29 cellular contexts compared by ENCODE assay signal in the genomic region with DNA sequence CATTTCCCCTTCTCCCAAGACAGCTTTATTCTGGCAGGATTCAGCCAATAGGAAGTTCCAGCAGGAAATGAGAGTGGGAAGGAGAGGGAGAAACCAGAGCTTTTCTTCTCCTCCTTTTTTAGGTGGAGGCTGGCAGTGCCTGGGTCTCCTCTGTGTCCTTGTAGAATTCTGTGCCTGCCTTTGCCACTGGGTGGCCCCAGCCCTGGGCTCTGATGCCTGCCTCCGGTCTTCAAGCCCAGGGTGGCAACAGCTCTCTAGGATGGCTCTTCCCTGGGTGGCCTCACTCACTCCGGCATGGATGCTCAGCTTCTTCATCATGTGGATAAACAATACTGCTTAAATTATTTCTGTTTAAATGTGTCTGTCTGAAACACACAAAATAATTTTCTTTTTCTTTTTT.
DNase-seq lines count a peak whose midpoint lies in the region; ATAC-seq and TF ChIP-seq lines count a peak whose summit lies in the region.
"Had no signal": no experiment of that assay in that cellular context is flagged by ENCODE, and none has a peak within 500 bp of the region (broad histone marks: within the 10 kb centered on the region; RNA-seq: fewer than 3 reads in every experiment).

No MANE protein-coding gene starts in this region.

- H3K4ac ChIP-seq in IMR-90 (ENCODE audit: low read depth, low read length) (no peak overlapping the region; the same call in 1 of the 2 replicates), mesenchymal stem cell (ENCODE audit: low read depth in 1 of 2, low read length in 2 of 2) (no peak overlapping the region)

- TF ChIP-seq CTCF in GM12873 (IDR thresholded peaks at IDR 0.05; ENCODE audit: insufficient read depth, low read depth, low read length, missing control alignments) = peak; percentile 8
- no peak for TF ChIP-seq CTCF in IMR-90 (conservative IDR thresholded peaks at IDR 0.05; ENCODE audit: low read depth, low read length)
- TF ChIP-seq CTCF in WERI-Rb-1 (IDR thresholded peaks at IDR 0.05; ENCODE audit: low read depth, low read length) = peak; percentile 18; the same call in 1 of the 2 replicates

- intact Hi-C loops in IMR-90 (cut with micrococcal nuclease) = no loop called here

- H3K79me1 ChIP-seq in IMR-90 (ENCODE audit: low read depth in 1 of 2, low read length in 2 of 2) = no peaks in the 10 kb centered on the region
- H3K79me1 ChIP-seq in mesenchymal stem cell (replicated peaks; ENCODE audit: low read length, poor library complexity, severe bottlenecking) = no peaks in the 10 kb centered on the region

- no peak overlapping the region for H2AK9ac ChIP-seq in IMR-90 (replicated peaks; ENCODE audit: low read depth, low read length, poor library complexity)

- no peak overlapping the region for H3K56ac ChIP-seq in IMR-90 (ENCODE audit: extremely low read depth, insufficient read depth, low read length)

- H3K36me3 ChIP-seq in IMR-90 (ENCODE audit: control insufficient read depth, insufficient read depth, low read length) (no peaks in the 10 kb centered on the region), WERI-Rb-1 (no peaks in the 10 kb centered on the region), mesenchymal stem cell (ENCODE audit: control insufficient read depth in 1 of 2, insufficient read depth in 2 of 2, low read depth in 1 of 2, low read length in 2 of 2) (no peaks in the 10 kb centered on the region)
- H3K36me3 ChIP-seq: left ventricle myocardium inferior, neutrophil, Peyer's patch, transverse colon had no signal

- no peak overlapping the region for H3K23ac ChIP-seq in IMR-90 (ENCODE audit: low read depth, low read length)
- H3K23ac ChIP-seq in mesenchymal stem cell (ENCODE audit: low read length in 2 of 2) = no peak overlapping the region

- H3K9me3 ChIP-seq in IMR-90 (ENCODE audit: control insufficient read depth, insufficient read depth, low read length) = no peaks in the 10 kb centered on the region
- H3K9me3 ChIP-seq in WERI-Rb-1 (ENCODE audit: severe bottlenecking) = no peaks in the 10 kb centered on the region
- H3K9me3 ChIP-seq in mesenchymal stem cell (ENCODE audit: control insufficient read depth, low read length) = no peaks in the 10 kb centered on the region
- H3K9me3 ChIP-seq: left ventricle myocardium inferior, neutrophil, Peyer's patch, transverse colon had no signal

- H3K4me3 ChIP-seq in IMR-90 (ENCODE audit: insufficient read depth, low read depth, low read length) (no peak overlapping the region), WERI-Rb-1 (ENCODE audit: low read depth, low read length) (no peak overlapping the region), mesenchymal stem cell (ENCODE audit: insufficient read depth in 1 of 2, low read depth in 1 of 2, low read length in 2 of 2) (no peak overlapping the region)
- H3K4me3 ChIP-seq: GM23248, K562, left ventricle myocardium inferior, Peyer's patch, transverse colon had no signal

- H3K9ac ChIP-seq in IMR-90 (ENCODE audit: low read depth, low read length) = no peak overlapping the region
- no peak overlapping the region for H3K9ac ChIP-seq in mesenchymal stem cell (ENCODE audit: low read length)
- H3K9ac ChIP-seq: GM23248 had no signal

- no peak overlapping the region for H3K18ac ChIP-seq in IMR-90 (ENCODE audit: low read depth, low read length)
- H3K18ac ChIP-seq in mesenchymal stem cell (ENCODE audit: low read depth in 1 of 2, low read length in 2 of 2) = peak overlapping the region in 1 of 2 experiments; percentile 57

- DNase-seq in IMR-90 = no peak
- DNase-seq in WERI-Rb-1 = no peak
- no peak for DNase-seq in mesenchymal stem cell
- no peak for DNase-seq in activated naive CD4-positive, alpha-beta T cell treated with anti-CD3 and anti-CD28 coated beads, Interleukin-2, amount 10 ng/mL, durations not matched to agents 7 days and 5 days
- no peak for DNase-seq in stimulated activated CD4-positive, alpha-beta T cell treated with anti-CD3 and anti-CD28 coated beads, Interleukin-4, amount 100 ng/mL, for 24 hours
- DNase-seq: activated CD4-positive, alpha-beta T cell treated with anti-CD3 and anti-CD28 coated beads, Interleukin-2, amount 10 ng/mL, durations not matched to agents 24 days and 14 days; activated CD8-positive, alpha-beta memory T cell treated with anti-CD3 and anti-CD28 coated beads for 24 hours; activated T-cell treated with anti-CD3 and anti-CD28 coated beads for 4 hours; amygdala; DMS79 treated with DMSO at 0.1 percent for 48 hours; glutamatergic neuron; GM23248; left ventricle myocardium inferior; NCI-H1048; NCI-H1694; NCI-H2171 treated with DMSO at 0.1 percent for 48 hours; NCI-H510A; Peyer's patch; right cardiac atrium; SHP77 treated with DMSO at 0.1 percent for 48 hours; stimulated activated CD4-positive, alpha-beta T cell treated with anti-CD3 and anti-CD28 coated beads, Interleukin-2, amount 100 ng/mL, for 48 hours; transverse colon had no signal

- POLR2A ChIA-PET in IMR-90 (lab: Charles Lee; ENCODE audit: unreplicated experiment) = interaction anchor here (0.6 kb wide), 1 partner anchor 382 kb away, joined by 3 read pairs; no protein-coding TSS in a partner anchor

- no peak overlapping the region for H3K27ac ChIP-seq in IMR-90 (ENCODE audit: insufficient read depth, low read length)
- no peak overlapping the region for H3K27ac ChIP-seq in WERI-Rb-1
- no peak overlapping the region for H3K27ac ChIP-seq in mesenchymal stem cell (ENCODE audit: low read length, poor library complexity, severe bottlenecking)
- H3K27ac ChIP-seq: GM23248, left ventricle myocardium inferior, neutrophil, Peyer's patch, transverse colon, VCaP had no signal

- H2AK5ac ChIP-seq in IMR-90 (ENCODE audit: low read depth, low read length) (no peak overlapping the region), mesenchymal stem cell (ENCODE audit: low read length, severe bottlenecking) (no peak overlapping the region)

- H3K14ac ChIP-seq in IMR-90 (replicated peaks; ENCODE audit: low read depth, low read length) (no peak overlapping the region), mesenchymal stem cell (ENCODE audit: low read length in 2 of 2) (no peak overlapping the region)

- in situ Hi-C loops in IMR-90 (cut with MboI; ENCODE audit: low sequenced_read_pairs) = no loop called here

- H3K4me3 Mint-ChIP-seq in activated naive CD4-positive, alpha-beta T cell treated with anti-CD3 and anti-CD28 coated beads, Interleukin-2, amount 10 ng/mL, durations not matched to agents 7 days and 5 days = no peak overlapping the region
- H3K4me3 Mint-ChIP-seq: activated CD4-positive, alpha-beta T cell treated with anti-CD3 and anti-CD28 coated beads, Interleukin-2, amount 10 ng/mL, durations not matched to agents 24 days and 14 days had no signal

- peak overlapping the region; percentile 23 to 70; a peak in 2 of 4 replicates for H4K8ac ChIP-seq in IMR-90 (ENCODE audit: low read depth in 2 of 2, low read length in 2 of 2)
- H4K8ac ChIP-seq in mesenchymal stem cell (ENCODE audit: low read length) = no peak overlapping the region

- H3K27me3 ChIP-seq in IMR-90 (ENCODE audit: control insufficient read depth, insufficient read depth, low read length) = no peaks in the 10 kb centered on the region
- no peaks in the 10 kb centered on the region for H3K27me3 ChIP-seq in WERI-Rb-1 (ENCODE audit: insufficient read depth, low read depth, severe bottlenecking)
- H3K27me3 ChIP-seq in mesenchymal stem cell (ENCODE audit: control insufficient read depth in 1 of 2, insufficient read depth in 1 of 2, low read length in 2 of 2) = no peaks in the 10 kb centered on the region
- H3K27me3 ChIP-seq: neutrophil, Peyer's patch, transverse colon had no signal

- no peaks in the 10 kb centered on the region for H3K9me3 Mint-ChIP-seq in activated naive CD4-positive, alpha-beta T cell treated with anti-CD3 and anti-CD28 coated beads, Interleukin-2, amount 10 ng/mL, durations not matched to agents 7 days and 5 days
- H3K9me3 Mint-ChIP-seq: activated CD4-positive, alpha-beta T cell treated with anti-CD3 and anti-CD28 coated beads, Interleukin-2, amount 10 ng/mL, durations not matched to agents 24 days and 14 days had no signal

- H3K36me3 Mint-ChIP-seq in activated naive CD4-positive, alpha-beta T cell treated with anti-CD3 and anti-CD28 coated beads, Interleukin-2, amount 10 ng/mL, durations not matched to agents 7 days and 5 days = no peaks in the 10 kb centered on the region
- H3K36me3 Mint-ChIP-seq: activated naive CD4-positive, alpha-beta T cell treated with anti-CD3 and anti-CD28 coated beads, Interleukin-2, amount 50 U/mL, for 72 hours had no signal

- H2BK5ac ChIP-seq in IMR-90 (ENCODE audit: low read depth, low read length, poor library complexity, severe bottlenecking) (no peak overlapping the region), mesenchymal stem cell (ENCODE audit: low read depth, low read length, poor library complexity, severe bottlenecking) (no peak overlapping the region)

- H3K4me1 ChIP-seq in IMR-90 (ENCODE audit: control insufficient read depth, insufficient read depth, low read length) (no peaks in the 10 kb centered on the region; the same call in 1 of the 2 replicates), mesenchymal stem cell (ENCODE audit: control insufficient read depth, insufficient read depth, low read depth, low read length) (peaks cover 2% of the 10 kb centered on the region)
- H3K4me1 ChIP-seq: left ventricle myocardium inferior, Peyer's patch, transverse colon had no signal

- H4K20me1 ChIP-seq in IMR-90 (ENCODE audit: insufficient read depth, low read length) = no peaks in the 10 kb centered on the region

- H4K91ac ChIP-seq in IMR-90 (ENCODE audit: insufficient read depth, low read depth, low read length) (no peak overlapping the region), mesenchymal stem cell (ENCODE audit: low read length) (peak overlapping the region; percentile 32)

- H3K27ac Mint-ChIP-seq in activated naive CD4-positive, alpha-beta T cell treated with anti-CD3 and anti-CD28 coated beads, Interleukin-2, amount 10 ng/mL, durations not matched to agents 7 days and 5 days = no peak overlapping the region
- H3K27ac Mint-ChIP-seq: activated CD4-positive, alpha-beta T cell treated with anti-CD3 and anti-CD28 coated beads, Interleukin-2, amount 10 ng/mL, durations not matched to agents 24 days and 14 days; activated naive CD4-positive, alpha-beta T cell treated with anti-CD3 and anti-CD28 coated beads, Interleukin-2, amount 50 U/mL, for 72 hours had no signal

- dilution Hi-C loops in IMR-90 (cut with HindIII; ENCODE audit: low sequenced_read_pairs, unreplicated experiment) = no loop called here

- H3K4me2 ChIP-seq in IMR-90 (ENCODE audit: low read depth, low read length) (no peak overlapping the region), mesenchymal stem cell (ENCODE audit: low read length, poor library complexity, severe bottlenecking) (no peak overlapping the region)

- no peak for ATAC-seq in IMR-90 (ENCODE audit: low read depth)
- no peak for ATAC-seq in HG02588 (IDR thresholded peaks at IDR 0.05; ENCODE audit: unreplicated experiment)
- ATAC-seq in HG03175 (IDR thresholded peaks at IDR 0.05; ENCODE audit: unreplicated experiment) = no peak
- ATAC-seq: activated naive CD4-positive, alpha-beta T cell treated with anti-CD3 and anti-CD28 coated beads, Interleukin-2, amount 50 U/mL, for 72 hours; K562; right cardiac atrium had no signal

- no peaks in the 10 kb centered on the region for H3K27me3 Mint-ChIP-seq in activated naive CD4-positive, alpha-beta T cell treated with anti-CD3 and anti-CD28 coated beads, Interleukin-2, amount 10 ng/mL, durations not matched to agents 7 days and 5 days
- H3K27me3 Mint-ChIP-seq: activated CD4-positive, alpha-beta T cell treated with anti-CD3 and anti-CD28 coated beads, Interleukin-2, amount 10 ng/mL, durations not matched to agents 24 days and 14 days had no signal

- no CpG with 5 or more reads among the region's 2 CpGs for WGBS in IMR-90 (ENCODE audit: extremely low coverage in 2 of 2, insufficient read length in 1 of 2), 2 experiments
- WGBS in mesenchymal stem cell = 100% methylated on average over 1 of the region's 2 CpGs

- no TSS peak for BruUV-seq in IMR-90 (replicated peaks; lab: Mats Ljungman, UMichigan)

- H2BK120ac ChIP-seq in IMR-90 (ENCODE audit: low read depth, low read length) (no peak overlapping the region), mesenchymal stem cell (ENCODE audit: low read depth, low read length) (no peak overlapping the region)

- H2BK15ac ChIP-seq in IMR-90 (ENCODE audit: low read depth, low read length) (no peak overlapping the region), mesenchymal stem cell (ENCODE audit: low read depth, poor library complexity, severe bottlenecking) (peak overlapping the region; percentile 88)

- H4K5ac ChIP-seq in IMR-90 (ENCODE audit: low read depth, low read length) = no peak overlapping the region

- no peak overlapping the region for H2BK20ac ChIP-seq in IMR-90 (ENCODE audit: low read depth, low read length)

- CTCF ChIA-PET in IMR-90 (lab: Yijun Ruan, JAX) = no interaction called here
- CTCF ChIA-PET in activated naive CD4-positive, alpha-beta T cell treated with anti-CD3 and anti-CD28 coated beads, Interleukin-2, amount 10 ng/mL, durations not matched to agents 7 days and 5 days (lab: Charles Lee) = no interaction called here

- H2AFZ ChIP-seq in IMR-90 (replicated peaks; ENCODE audit: low read length, poor library complexity) = no peak overlapping the region
- H2AFZ ChIP-seq in mesenchymal stem cell (ENCODE audit: low read depth, low read length) = no peak overlapping the region
- H2AFZ ChIP-seq: GM23248 had no signal

- no peak for TF ChIP-seq RAD21 in IMR-90 (IDR thresholded peaks at IDR 0.05; ENCODE audit: low read length)

- no peak for TF ChIP-seq POLR2A in IMR-90 (IDR thresholded peaks at IDR 0.05; ENCODE audit: low read depth, low read length)

- no peaks in the 10 kb centered on the region for H3K9me1 ChIP-seq in IMR-90 (ENCODE audit: insufficient read depth, low read length)

- H3K4me1 Mint-ChIP-seq in activated naive CD4-positive, alpha-beta T cell treated with anti-CD3 and anti-CD28 coated beads, Interleukin-2, amount 10 ng/mL, durations not matched to agents 7 days and 5 days = no peaks in the 10 kb centered on the region
- H3K4me1 Mint-ChIP-seq: activated CD4-positive, alpha-beta T cell treated with anti-CD3 and anti-CD28 coated beads, Interleukin-2, amount 10 ng/mL, durations not matched to agents 24 days and 14 days had no signal

- H2BK12ac ChIP-seq in mesenchymal stem cell (ENCODE audit: low read length in 2 of 2) = peak overlapping the region in 1 of 2 experiments; percentile 46
